25 cellular contexts compared by ENCODE assay signal in the genomic region with DNA sequence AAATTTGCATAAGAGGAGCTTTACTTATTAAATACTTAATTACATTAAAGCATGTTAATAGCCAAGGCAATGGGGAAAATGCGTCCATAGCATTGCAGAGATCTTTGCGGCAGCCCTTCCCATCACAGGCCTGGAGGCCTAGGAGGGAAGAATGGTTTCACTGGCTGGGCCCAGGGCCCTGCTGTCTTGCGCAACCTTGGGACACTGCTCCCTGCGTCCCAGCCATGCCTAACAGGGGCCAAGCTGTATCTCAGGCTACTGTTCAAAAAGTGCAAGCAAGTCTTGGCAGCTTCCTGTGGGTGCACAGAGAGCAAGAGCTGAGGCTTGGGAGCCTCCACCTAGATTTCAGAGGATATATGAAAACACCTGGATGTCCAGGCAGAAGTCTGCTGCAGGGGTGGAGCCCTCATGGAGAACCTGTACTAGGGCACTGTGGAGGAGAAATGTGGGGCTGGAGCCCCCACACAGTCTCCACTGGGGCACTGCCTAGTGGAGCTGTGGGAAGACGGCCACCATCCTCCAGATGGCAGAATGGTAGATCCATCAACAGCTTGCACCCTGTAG. TPM values are rescaled to one million over a fixed set of nuclear protein-coding genes. Genes with fewer than 3 reads are reported as not detected.
A peak's percentile ranks its signal among the peaks of the same experiment; 100 is the strongest.
DNase-seq lines count a peak whose midpoint lies in the region; ATAC-seq, FAIRE-seq and TF ChIP-seq lines count a peak whose summit lies in the region.
"Had no signal": no experiment of that assay in that cellular context is flagged by ENCODE, and none has a peak within 500 bp of the region (broad histone marks: within the 10 kb centered on the region; RNA-seq: fewer than 3 reads in every experiment).

No MANE protein-coding gene starts in this region.

- H3K27ac ChIP-seq in BLaER1 (no peak overlapping the region), HCT116 (ENCODE audit: low read depth, low read length) (no peak overlapping the region), GM12878 (ENCODE audit: control insufficient read depth, insufficient read depth) (no peak overlapping the region), lower lobe of right lung (no peak overlapping the region)
- H3K27ac ChIP-seq: C4-2B, Peyer's patch had no signal

- H3K4me2 ChIP-seq in BLaER1 (no peak overlapping the region), HCT116 (ENCODE audit: low read length) (no peak overlapping the region), GM12878 (ENCODE audit: control insufficient read depth, insufficient read depth) (no peak overlapping the region)
- H3K4me2 ChIP-seq: GM23338 had no signal

- SMC1A ChIA-PET in GM12878 (lab: Charles Lee; ENCODE audit: uncharacterized antibody, unreplicated experiment), result no interaction called here

- POLR2A ChIA-PET in HCT116 (lab: Charles Lee) (no interaction called here), GM12878 (lab: Charles Lee) (no interaction called here)

- no peak for DNase-seq in HCT116 (ENCODE audit: low read depth, low spot score)
- DNase-seq in GM12878 (ENCODE audit: low read depth, low spot score), result no peak
- peak; percentile 33 for DNase-seq in lower lobe of right lung
- DNase-seq in NOMO-1 (lab: John Stamatoyannopoulos, UW; ENCODE audit: unreplicated experiment in 2 of 2), result no peak
- no peak for DNase-seq in amniotic stem cell (lab: John Stamatoyannopoulos, UW)
- DNase-seq: AML-193; Calu3; CD8-positive, alpha-beta memory T cell; DMS79 treated with DMSO at 0.1 percent for 48 hours; GF-D8; NCI-H1092; NCI-H1417 treated with DMSO at 0.1 percent for 48 hours; NCI-H1694 treated with DMSO at 0.1 percent for 48 hours; NCI-H2081; NCI-H2227 treated with DMSO at 0.1 percent for 48 hours; NCI-H526 treated with DMSO at 0.1 percent for 48 hours; Peyer's patch; SHP77 treated with DMSO at 0.1 percent for 48 hours had no signal

- ATAC-seq in HCT116 (no peak), GM12878 (no peak), lower lobe of right lung (no peak), GM21737 (IDR thresholded peaks at IDR 0.05; ENCODE audit: unreplicated experiment) (no peak), GM18511 (IDR thresholded peaks at IDR 0.05; ENCODE audit: unreplicated experiment) (no peak)
- ATAC-seq: GM23338 had no signal

- H3K9ac ChIP-seq in BLaER1 (no peak overlapping the region), HCT116 (ENCODE audit: low read length) (no peak overlapping the region), GM12878 (ENCODE audit: control insufficient read depth, insufficient read depth, low read length) (no peak overlapping the region)

- no peaks in the 10 kb centered on the region for H4K20me1 ChIP-seq in BLaER1
- no peaks in the 10 kb centered on the region for H4K20me1 ChIP-seq in HCT116 (ENCODE audit: insufficient read depth)
- no peaks in the 10 kb centered on the region for H4K20me1 ChIP-seq in GM12878 (ENCODE audit: control insufficient read depth, insufficient read depth)

- TF ChIP-seq CTCF in HCT116 (IDR thresholded peaks at IDR 0.05 in 2 of 3, conservative IDR thresholded peaks at IDR 0.05 in 1 of 3; ENCODE audit: borderline replicate concordance in 1 of 3, insufficient read depth in 1 of 3, low read depth in 2 of 3, low read length in 2 of 3) (no peak), GM12878 (IDR thresholded peaks at IDR 0.05 in 2 of 3, conservative IDR thresholded peaks at IDR 0.05 in 1 of 3; ENCODE audit: control insufficient read depth in 2 of 3, extremely low read depth in 1 of 3, insufficient read depth in 1 of 3, low read depth in 3 of 3, low read length in 3 of 3) (no peak), lower lobe of right lung (IDR thresholded peaks at IDR 0.05) (no peak)

- FAIRE-seq in GM12878 (lab: Jason Lieb, UNC), result no peak
- FAIRE-seq: A204.1 had no signal

- BruUV-seq in HCT116 (replicated peaks; lab: Mats Ljungman, UMichigan) (no TSS peak), GM12878 (replicated peaks; lab: Mats Ljungman, UMichigan) (no TSS peak)

- WGBS in GM12878 (ENCODE audit: insufficient coverage, insufficient replicate concordance, low lambda C conversion rate, missing lambda C conversion rate), result 71% methylated on average over 5 of the region's 5 CpGs

- CTCF ChIA-PET in HCT116 (lab: Charles Lee) (no interaction called here), GM12878 (lab: Yijun Ruan, JAX) (no interaction called here)

- intact Hi-C loops in HCT116 (cut with micrococcal nuclease) (no loop called here), GM12878 (cut with micrococcal nuclease; ENCODE audit: unreplicated experiment) (no loop called here), lower lobe of right lung (cut with DNase I) (no loop called here)

- H3K4me1 ChIP-seq in BLaER1 (peaks cover 8% of the 10 kb centered on the region), HCT116 (ENCODE audit: control insufficient read depth in 1 of 2, insufficient read depth in 2 of 2, low read length in 2 of 2) (peaks cover 0 to 2% of the 10 kb centered on the region in 2 experiments; a peak in 2 of 4 replicates), GM12878 (ENCODE audit: control insufficient read depth, insufficient read depth, low read length) (no peaks in the 10 kb centered on the region), lower lobe of right lung (peaks cover 27% of the 10 kb centered on the region)
- H3K4me1 ChIP-seq: HAP-1, Peyer's patch had no signal

- H3K9me2 ChIP-seq in HCT116 (ENCODE audit: insufficient read depth), result no peaks in the 10 kb centered on the region

- RAD21 ChIA-PET in HCT116 (lab: Charles Lee; ENCODE audit: low non-redundant PET in 1 of 2, low total read pairs in 2 of 2, uncharacterized antibody in 2 of 2, unreplicated experiment in 2 of 2), result no interaction called here
- RAD21 ChIA-PET in GM12878 (lab: Charles Lee; ENCODE audit: unreplicated experiment), result no interaction called here

- no peak for TF ChIP-seq RAD21 in HCT116 (IDR thresholded peaks at IDR 0.05; ENCODE audit: low read depth)
- TF ChIP-seq RAD21 in GM12878 (IDR thresholded peaks at IDR 0.05; ENCODE audit: insufficient read depth, low read depth, low read length), result no peak

- H3K27me3 ChIP-seq in BLaER1 (no peaks in the 10 kb centered on the region), HCT116 (ENCODE audit: insufficient read depth, low read length) (no peaks in the 10 kb centered on the region), GM12878 (replicated peaks in 1 of 2; ENCODE audit: control insufficient read depth in 2 of 2, insufficient read depth in 2 of 2, low read length in 1 of 2) (no peaks in the 10 kb centered on the region), lower lobe of right lung (ENCODE audit: low read depth) (no peaks in the 10 kb centered on the region)
- H3K27me3 ChIP-seq: Peyer's patch had no signal

- H3K9me3 ChIP-seq in BLaER1 (peaks cover 44% of the 10 kb centered on the region), HCT116 (ENCODE audit: control insufficient read depth in 1 of 2, insufficient read depth in 1 of 2, low read depth in 1 of 2, low read length in 2 of 2) (peaks cover 4 to 10% of the 10 kb centered on the region in 2 experiments; a peak in 3 of 4 replicates), GM12878 (replicated peaks; ENCODE audit: control insufficient read depth, insufficient read depth, low read length) (peaks cover 10% of the 10 kb centered on the region; the same call in 2 of the 3 replicates), lower lobe of right lung (peaks cover 5% of the 10 kb centered on the region)

- H2AFZ ChIP-seq in HCT116 (ENCODE audit: low read depth, low read length, poor library complexity, severe bottlenecking) (no peak overlapping the region), GM12878 (ENCODE audit: control insufficient read depth, low read depth, low read length) (no peak overlapping the region)
- H2AFZ ChIP-seq: GM23338 had no signal

- in situ Hi-C loops in GM12878 (cut with MboI), result no loop called here

- 0 out of 2 replicates have a peak, but pooled peaks cover 8% of the 10 kb centered on the region for H3K36me3 ChIP-seq in BLaER1
- H3K36me3 ChIP-seq in HCT116 (ENCODE audit: control insufficient read depth in 1 of 2, insufficient read depth in 2 of 2, low read length in 2 of 2), result no peaks in the 10 kb centered on the region
- no peaks in the 10 kb centered on the region for H3K36me3 ChIP-seq in GM12878 (ENCODE audit: control insufficient read depth in 2 of 2, insufficient read depth in 2 of 2, low read length in 1 of 2)
- no peaks in the 10 kb centered on the region for H3K36me3 ChIP-seq in lower lobe of right lung
- H3K36me3 ChIP-seq: HAP-1, Peyer's patch had no signal

- TF ChIP-seq POLR2A in HCT116 (IDR thresholded peaks at IDR 0.05; ENCODE audit: borderline replicate concordance, extremely low read depth, insufficient read depth, insufficient read length) (no peak), GM12878 (IDR thresholded peaks at IDR 0.05; ENCODE audit: low read depth, low read length) (no peak)

- H3K79me2 ChIP-seq in HCT116 (ENCODE audit: insufficient read depth, low read length), result no peaks in the 10 kb centered on the region
- no peaks in the 10 kb centered on the region for H3K79me2 ChIP-seq in GM12878 (ENCODE audit: control insufficient read depth, insufficient read depth, low read length)

- TF ChIP-seq EP300 in GM12878 (IDR thresholded peaks at IDR 0.05; ENCODE audit: borderline replicate concordance in 1 of 2, control insufficient read depth in 1 of 2, low read depth in 2 of 2, low read length in 2 of 2), result no peak

- peak overlapping the region; percentile 22; the same call in 1 of the 2 replicates for H3K4me3 ChIP-seq in BLaER1
- H3K4me3 ChIP-seq in HCT116 (replicated peaks in 1 of 2; ENCODE audit: low read depth in 1 of 2, low read length in 2 of 2), result no peak overlapping the region
- no peak overlapping the region for H3K4me3 ChIP-seq in GM12878
- H3K4me3 ChIP-seq in lower lobe of right lung, result no peak overlapping the region
- H3K4me3 ChIP-seq: GM23338, HAP-1, Peyer's patch had no signal

RNA-seq across cellular contexts. Expression of a gene that starts 46.0 kb away (rescaled TPM):
- total RNA-seq in HCT116 (2021; ENCODE audit: unreplicated experiment) (44.1 TPM), GM12878 (2014; rRNA removed) (23.2 and 31.2 TPM in 2 replicates), GM12878 (2014; rRNA removed; fragmentation: Illumina TruSeq; extraction: Trizol) (43.2 and 45.6 TPM in 2 replicates), GM12878 (2021) (25.7 and 27.2 TPM in 2 replicates), lower lobe of right lung (34.3 TPM)
- 10.6 and 16.1 TPM in 2 replicates for polyA plus RNA-seq in HCT116 (2012)
- 26.2 and 28.1 TPM in 2 replicates for total RNA-seq in GM12878 (2013; cell fraction: nucleolus; rRNA removed)
- polyA plus RNA-seq in GM12878 (2011; ENCODE audit: low read depth), result 10.4 TPM
- polyA plus RNA-seq in GM12878 (2011; rRNA removed) (44.0 and 65.8 TPM in 2 replicates), GM12878 (2014; fragmentation: Illumina TruSeq; extraction: Trizol) (45.0 and 54.8 TPM in 2 replicates), GM12878 (2014; fragmentation: Nextera tagmentation; extraction: Ambion mirVana) (10 to 100 TPM; 12.6 to 15.0 TPM), GM12878 (2014; rRNA removed) (19.7 and 21.4 TPM in 2 replicates), GM12878 (2016; fragmentation: Nextera tagmentation; extraction: Ambion mirVana) (10 to 100 TPM; 13.3 to 17.1 TPM)
- polyA plus RNA-seq in GM12878 (2011; cell fraction: cytosol; rRNA removed), result 12.8 and 14.6 TPM in 2 replicates
- polyA plus RNA-seq in GM12878 (2011; cell fraction: nucleus; rRNA removed), result 9.8 and 12.9 TPM in 2 replicates
- 13.5 and 15.3 TPM in 2 replicates for polyA plus RNA-seq in GM12878 (2012)
- 19.8 and 23.6 TPM in 2 replicates for polyA minus RNA-seq in GM12878 (2011; rRNA and poly(A)+ RNA removed)
- 10.0 and 10.1 TPM in 2 replicates for polyA minus RNA-seq in GM12878 (2011; cell fraction: cytosol; rRNA and poly(A)+ RNA removed)
- polyA minus RNA-seq in GM12878 (2011; cell fraction: nucleus; rRNA and poly(A)+ RNA removed), result 9.6 and 14.3 TPM in 2 replicates

RNA-seq across cellular contexts. Expression of a gene that starts 46.2 kb away (rescaled TPM):
- 4.7 TPM for total RNA-seq in HCT116 (2021; ENCODE audit: unreplicated experiment)
- 1.1 and 2.0 TPM in 2 replicates for polyA plus RNA-seq in HCT116 (2012)
- 14.8 and 16.3 TPM in 2 replicates for total RNA-seq in GM12878 (2013; cell fraction: nucleolus; rRNA removed)
- 1.9 and 2.0 TPM in 2 replicates for total RNA-seq in GM12878 (2014; rRNA removed)
- total RNA-seq in GM12878 (2014; rRNA removed; fragmentation: Illumina TruSeq; extraction: Trizol), result 1.6 and 1.9 TPM in 2 replicates
- total RNA-seq in GM12878 (2021), result 1.7 and 2.2 TPM in 2 replicates
- 0.59 TPM for polyA plus RNA-seq in GM12878 (2011; ENCODE audit: low read depth)
- polyA plus RNA-seq in GM12878 (2011; rRNA removed), result 3.3 and 4.6 TPM in 2 replicates
- 2.4 and 2.5 TPM in 2 replicates for polyA plus RNA-seq in GM12878 (2011; cell fraction: cytosol; rRNA removed)
- 4.7 and 6.6 TPM in 2 replicates for polyA plus RNA-seq in GM12878 (2011; cell fraction: nucleus; rRNA removed)
- 0.91 and 1.1 TPM in 2 replicates for polyA plus RNA-seq in GM12878 (2012)
- polyA plus RNA-seq in GM12878 (2014; fragmentation: Illumina TruSeq; extraction: Trizol), result 1.9 and 2.5 TPM in 2 replicates
- under 1 TPM; 0.13 to 0.75 TPM for polyA plus RNA-seq in GM12878 (2014; fragmentation: Nextera tagmentation; extraction: Ambion mirVana)
- 2.9 and 3.3 TPM in 2 replicates for polyA plus RNA-seq in GM12878 (2014; rRNA removed)
- polyA plus RNA-seq in GM12878 (2016; fragmentation: Nextera tagmentation; extraction: Ambion mirVana), result under 1 TPM; 0.62 to 0.74 TPM
- 4.6 and 5.6 TPM in 2 replicates for polyA minus RNA-seq in GM12878 (2011; rRNA and poly(A)+ RNA removed)
- 1.5 and 2.3 TPM in 2 replicates for polyA minus RNA-seq in GM12878 (2011; cell fraction: cytosol; rRNA and poly(A)+ RNA removed)
- 5.8 and 7.4 TPM in 2 replicates for polyA minus RNA-seq in GM12878 (2011; cell fraction: nucleus; rRNA and poly(A)+ RNA removed)
- total RNA-seq in lower lobe of right lung, result 3.3 TPM
